ENCODE assay signal across 20 cellular contexts in the genomic region with DNA sequence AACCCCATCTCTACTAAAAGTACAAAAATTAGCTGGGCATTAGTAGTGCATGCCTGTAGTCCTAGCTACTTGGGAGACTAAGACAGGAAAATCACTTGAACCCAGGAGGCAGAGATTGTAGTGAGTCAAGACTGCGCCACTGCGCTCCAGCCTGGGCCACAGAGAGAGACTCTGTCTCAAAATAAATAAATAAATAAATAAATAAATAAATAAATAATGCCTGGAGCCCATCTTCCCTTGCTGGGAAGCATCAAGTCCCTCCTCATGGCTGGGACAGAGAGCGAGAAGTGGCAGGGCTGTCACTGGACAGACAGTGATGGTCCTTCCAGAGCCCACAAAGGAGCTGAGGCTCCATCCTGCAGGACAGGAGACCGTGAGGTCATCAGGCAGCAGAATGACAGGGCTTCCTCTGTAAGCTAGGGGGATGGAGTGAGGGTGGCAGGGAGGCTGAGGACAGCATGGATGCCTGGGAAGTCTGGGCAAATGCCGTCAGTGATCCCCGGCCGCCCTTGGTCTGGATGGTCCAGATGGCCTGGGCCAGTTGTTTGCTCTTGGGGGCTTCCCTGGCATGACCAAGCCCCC. TPM values are rescaled to one million over a fixed set of nuclear protein-coding genes. Genes with fewer than 3 reads are reported as not detected.
DNase-seq lines count a peak whose midpoint lies in the region; ATAC-seq and TF ChIP-seq lines count a peak whose summit lies in the region.
"Had no signal": no experiment of that assay in that cellular context is flagged by ENCODE, and none has a peak within 500 bp of the region (broad histone marks: within the 10 kb centered on the region; RNA-seq: fewer than 3 reads in every experiment).

No MANE protein-coding gene starts in this region.

- peak overlapping the region; percentile 98 for H3K14ac ChIP-seq in IMR-90 (replicated peaks; ENCODE audit: low read depth, low read length)

- dilution Hi-C loops in IMR-90 (cut with HindIII; ENCODE audit: low sequenced_read_pairs, unreplicated experiment): no loop called here

- no peaks in the 10 kb centered on the region for H3K79me2 ChIP-seq in osteoblast (ENCODE audit: insufficient read depth, low read length)

- H3K27ac ChIP-seq in IMR-90 (ENCODE audit: insufficient read depth, low read length) (peak overlapping the region; percentile 31), osteoblast (ENCODE audit: low read depth, low read length) (peak overlapping the region; percentile 79), uterus (peak overlapping the region; percentile 62 to 63)

- H3K9me3 ChIP-seq in IMR-90 (ENCODE audit: control insufficient read depth, insufficient read depth, low read length): peaks cover 4% of the 10 kb centered on the region
- peaks cover 6% of the 10 kb centered on the region for H3K9me3 ChIP-seq in osteoblast (ENCODE audit: low read depth, low read length)
- no peaks in the 10 kb centered on the region for H3K9me3 ChIP-seq in uterus

- H4K5ac ChIP-seq in IMR-90 (ENCODE audit: low read depth, low read length): peak overlapping the region; percentile 31; the same call in 1 of the 2 replicates

- in situ Hi-C loops in IMR-90 (cut with MboI; ENCODE audit: low sequenced_read_pairs): no loop called here

- peak overlapping the region; percentile 53; the same call in 1 of the 2 replicates for H3K23ac ChIP-seq in IMR-90 (ENCODE audit: low read depth, low read length)

- no peak for TF ChIP-seq RAD21 in IMR-90 (IDR thresholded peaks at IDR 0.05; ENCODE audit: low read length)

- TF ChIP-seq POLR2A in IMR-90 (IDR thresholded peaks at IDR 0.05; ENCODE audit: low read depth, low read length) (no peak), uterus (IDR thresholded peaks at IDR 0.05) (no peak)

- H3K4me2 ChIP-seq in IMR-90 (ENCODE audit: low read depth, low read length): no peak overlapping the region
- H3K4me2 ChIP-seq in osteoblast (ENCODE audit: insufficient read depth, low read length): no peak overlapping the region

- H3K4me3 ChIP-seq in IMR-90 (ENCODE audit: insufficient read depth, low read depth, low read length) (no peak overlapping the region), osteoblast (ENCODE audit: insufficient read depth, low read length) (no peak overlapping the region), uterus (no peak overlapping the region)

- H3K9me3 Mint-ChIP-seq in chondrocyte (ENCODE audit: low read depth): peaks cover 18% of the 10 kb centered on the region

- no TSS peak for BruUV-seq in IMR-90 (replicated peaks; lab: Mats Ljungman, UMichigan)

- no peaks in the 10 kb centered on the region for H3K27me3 ChIP-seq in IMR-90 (ENCODE audit: control insufficient read depth, insufficient read depth, low read length)
- no peaks in the 10 kb centered on the region for H3K27me3 ChIP-seq in osteoblast (ENCODE audit: insufficient read depth, low read length)
- no peaks in the 10 kb centered on the region for H3K27me3 ChIP-seq in uterus

- H2BK120ac ChIP-seq in IMR-90 (ENCODE audit: low read depth, low read length): peak overlapping the region; percentile 97

- WGBS in IMR-90 (ENCODE audit: extremely low coverage in 2 of 2, insufficient read length in 1 of 2), 2 experiments: 93% methylated on average over 5 of the region's 7 CpGs; no CpG with 5 or more reads in 1 of the 2 experiments

- peak overlapping the region; percentile 15 to 72; a peak in 2 of 4 replicates for H4K8ac ChIP-seq in IMR-90 (ENCODE audit: low read depth in 2 of 2, low read length in 2 of 2)

- H2AFZ ChIP-seq in IMR-90 (replicated peaks; ENCODE audit: low read length, poor library complexity) (peak overlapping the region; percentile 46), osteoblast (ENCODE audit: low read length) (peak overlapping the region; percentile 74)

- peak overlapping the region; percentile 60 for H2AK9ac ChIP-seq in IMR-90 (replicated peaks; ENCODE audit: low read depth, low read length, poor library complexity)

- peaks cover 7% of the 10 kb centered on the region for H3K36me3 Mint-ChIP-seq in chondrocyte (ENCODE audit: low read depth)
- H3K36me3 Mint-ChIP-seq: activated naive CD8-positive, alpha-beta T cell; stimulated activated memory B cell treated with anti-CD40 and anti-IgM and Interleukin-4, amounts not matched to agents 10 μg/mL and 1 μg/mL and 100 μg/mL, for 72 hours had no signal

- peaks cover 8% of the 10 kb centered on the region for H3K9me1 ChIP-seq in IMR-90 (ENCODE audit: insufficient read depth, low read length)

- TF ChIP-seq CTCF in IMR-90 (conservative IDR thresholded peaks at IDR 0.05; ENCODE audit: low read depth, low read length): no peak
- no peak for TF ChIP-seq CTCF in chondrocyte (IDR thresholded peaks at IDR 0.05)
- no peak for TF ChIP-seq CTCF in osteoblast (IDR thresholded peaks at IDR 0.05; ENCODE audit: extremely low read depth, low read depth, low read length)
- no peak for TF ChIP-seq CTCF in uterus (IDR thresholded peaks at IDR 0.05)

- POLR2A ChIA-PET in IMR-90 (lab: Charles Lee; ENCODE audit: unreplicated experiment): no interaction called here

- H3K4me1 Mint-ChIP-seq in chondrocyte (ENCODE audit: low read depth): peaks cover 38% of the 10 kb centered on the region
- H3K4me1 Mint-ChIP-seq: activated CD4-positive, alpha-beta memory T cell treated with anti-CD3 and anti-CD28 coated beads, Interleukin-2, amount 10 ng/mL, durations not matched to agents 7 days and 5 days; stimulated activated memory B cell treated with anti-CD40 and anti-IgM and Interleukin-4, amounts not matched to agents 10 μg/mL and 1 μg/mL and 100 μg/mL, for 72 hours had no signal

- peak overlapping the region; percentile 96 for H2BK20ac ChIP-seq in IMR-90 (ENCODE audit: low read depth, low read length)

- no peak overlapping the region for H3K4me3 Mint-ChIP-seq in chondrocyte (ENCODE audit: unreplicated experiment)
- H3K4me3 Mint-ChIP-seq: activated CD4-positive, alpha-beta memory T cell treated with anti-CD3 and anti-CD28 coated beads, Interleukin-2, amount 10 ng/mL, durations not matched to agents 7 days and 5 days; activated naive CD8-positive, alpha-beta T cell; activated T-cell treated with anti-CD3 and anti-CD28 coated beads, Interleukin-2, amount 50 U/mL, for 4 hours; stimulated activated memory B cell treated with anti-CD40 and anti-IgM and Interleukin-4, amounts not matched to agents 10 μg/mL and 1 μg/mL and 100 μg/mL, for 72 hours; T-helper 17 cell had no signal

- peak overlapping the region; percentile 100 for H2AK5ac ChIP-seq in IMR-90 (ENCODE audit: low read depth, low read length)

- CTCF ChIA-PET in IMR-90 (lab: Yijun Ruan, JAX): no interaction called here

- ATAC-seq in IMR-90 (ENCODE audit: low read depth) (peak; percentile 40), HG03108 (IDR thresholded peaks at IDR 0.05; ENCODE audit: unreplicated experiment) (no peak)
- ATAC-seq: activated T-cell treated with anti-CD3 and anti-CD28 coated beads, Interleukin-2, amount 50 U/mL, for 4 hours; HCT116; stimulated activated memory B cell treated with anti-CD40 and anti-IgM and Interleukin-4, amounts not matched to agents 10 μg/mL and 1 μg/mL and 100 μg/mL, for 72 hours; T-helper 17 cell had no signal

- DNase-seq in IMR-90: peak; percentile 21
- no peak for DNase-seq in chondrocyte (ENCODE audit: low spot score)
- peak; percentile 88 for DNase-seq in osteoblast (ENCODE audit: insufficient read length, low spot score, missing footprints)
- DNase-seq in uterus: no peak
- DNase-seq in activated CD8-positive, alpha-beta memory T cell treated with anti-CD3 and anti-CD28 coated beads for 24 hours: no peak
- DNase-seq in DMS 273 treated with DMSO at 0.1 percent for 48 hours (lab: John Stamatoyannopoulos, UW): no peak
- DNase-seq: activated CD4-positive, alpha-beta memory T cell treated with anti-CD3 and anti-CD28 coated beads, Interleukin-2, amount 10 ng/mL, durations not matched to agents 7 days and 5 days; activated T-cell treated with anti-CD3 and anti-CD28 coated beads, Interleukin-2, amount 50 U/mL, for 4 hours; C1 segment of cervical spinal cord; erythroblast; glutamatergic neuron; KG1; NCI-H1092 treated with DMSO at 0.1 percent for 48 hours; NCI-H2107; NCI-H526 treated with DMSO at 0.1 percent for 48 hours; T-helper 17 cell had no signal

- H4K91ac ChIP-seq in IMR-90 (ENCODE audit: insufficient read depth, low read depth, low read length): peak overlapping the region; percentile 76

- H2BK5ac ChIP-seq in IMR-90 (ENCODE audit: low read depth, low read length, poor library complexity, severe bottlenecking): peak overlapping the region; percentile 16

- H3K56ac ChIP-seq in IMR-90 (ENCODE audit: extremely low read depth, insufficient read depth, low read length): no peak overlapping the region

- no peaks in the 10 kb centered on the region for H3K27me3 Mint-ChIP-seq in chondrocyte (ENCODE audit: low read depth)
- H3K27me3 Mint-ChIP-seq: activated CD4-positive, alpha-beta memory T cell treated with anti-CD3 and anti-CD28 coated beads, Interleukin-2, amount 10 ng/mL, durations not matched to agents 7 days and 5 days; activated naive CD8-positive, alpha-beta T cell had no signal

- H3K79me1 ChIP-seq in IMR-90 (ENCODE audit: low read depth in 1 of 2, low read length in 2 of 2): no peaks in the 10 kb centered on the region; a peak in 1 of 4 replicates

- intact Hi-C loops in IMR-90 (cut with micrococcal nuclease): no loop called here
- intact Hi-C loops in uterus (cut with DNase I; ENCODE audit: low total_unique reads): no loop called here

- H2BK15ac ChIP-seq in IMR-90 (ENCODE audit: low read depth, low read length): peak overlapping the region; percentile 93; the same call in 2 of the 3 replicates

- H3K36me3 ChIP-seq in IMR-90 (ENCODE audit: control insufficient read depth, insufficient read depth, low read length): no peaks in the 10 kb centered on the region
- H3K36me3 ChIP-seq in osteoblast (ENCODE audit: insufficient read depth, low read length): no peaks in the 10 kb centered on the region
- no peaks in the 10 kb centered on the region for H3K36me3 ChIP-seq in uterus

- no peak overlapping the region for H3K9ac ChIP-seq in IMR-90 (ENCODE audit: low read depth, low read length)

- 0 out of 2 replicates have a peak, but pooled peaks cover 3% of the 10 kb centered on the region for H4K20me1 ChIP-seq in IMR-90 (ENCODE audit: insufficient read depth, low read length)
- no peaks in the 10 kb centered on the region for H4K20me1 ChIP-seq in osteoblast (ENCODE audit: insufficient read depth, low read length)

- H3K4me1 ChIP-seq in IMR-90 (ENCODE audit: control insufficient read depth, insufficient read depth, low read length) (peaks cover 16% of the 10 kb centered on the region), osteoblast (ENCODE audit: insufficient read depth, low read length) (peaks cover 15% of the 10 kb centered on the region), uterus (no peaks in the 10 kb centered on the region)

- peak overlapping the region; percentile 92 for H3K4ac ChIP-seq in IMR-90 (ENCODE audit: low read depth, low read length)

- peak overlapping the region; percentile 56; the same call in 1 of the 2 replicates for H3K18ac ChIP-seq in IMR-90 (ENCODE audit: low read depth, low read length)

- H3K27ac Mint-ChIP-seq in chondrocyte (ENCODE audit: unreplicated experiment): peak overlapping the region; percentile 89
- H3K27ac Mint-ChIP-seq: activated CD4-positive, alpha-beta memory T cell treated with anti-CD3 and anti-CD28 coated beads, Interleukin-2, amount 10 ng/mL, durations not matched to agents 7 days and 5 days; activated naive CD8-positive, alpha-beta T cell; stimulated activated memory B cell treated with anti-CD40 and anti-IgM and Interleukin-4, amounts not matched to agents 10 μg/mL and 1 μg/mL and 100 μg/mL, for 72 hours; T-helper 17 cell had no signal

RNA-seq across cellular contexts. Expression of a gene that starts 36.4 kb away (rescaled TPM):
- 1.9 and 2.2 TPM in 2 replicates for total RNA-seq in IMR-90 (2012; rRNA removed)
- 14.3 and 15.3 TPM in 2 replicates for polyA plus RNA-seq in IMR-90 (2012; rRNA removed)
- 9.6 and 12.3 TPM in 2 replicates for polyA plus RNA-seq in IMR-90 (2012; cell fraction: cytosol; rRNA removed)
- 5.9 and 15.2 TPM in 2 replicates for polyA plus RNA-seq in IMR-90 (2012; cell fraction: nucleus; rRNA removed; ENCODE audit: low replicate concordance)
- 8,224 to 15,554 TPM (median 15,093 TPM) in 3 replicates for total RNA-seq in chondrocyte
- total RNA-seq in osteoblast: 69.1 and 113 TPM in 2 replicates
- 100 to 1,000 TPM in 2 of 4 donors, 10 to 100 TPM in 1, 1 to 10 TPM in 1; 4.1 to 427 (median 92.4) TPM for total RNA-seq in uterus
- total RNA-seq: activated CD4-positive, alpha-beta memory T cell treated with anti-CD3 and anti-CD28 coated beads, Interleukin-2, amount 10 ng/mL, durations not matched to agents 7 days and 5 days; T-helper 17 cell had no signal

Comparison
In these comparisons a context has a peak if more than half of its experiments do, and no peak if none do; other contexts are left out.
1. DNase-seq: peak in IMR-90 (single experiment) and osteoblast (single experiment); none in chondrocyte (single experiment), uterus (0 of 2), activated CD8-positive, alpha-beta memory T cell treated with anti-CD3 and anti-CD28 coated beads for 24 hours (single experiment) and DMS 273 treated with DMSO at 0.1 percent for 48 hours (single experiment).
2. RNA of a gene that starts 36.4 kb away (total RNA-seq): 8,224 to 15,554 TPM in chondrocyte; 4.1 to 427 TPM in uterus, 69.1 to 113 TPM in osteoblast and 1.9 to 2.2 TPM in IMR-90; every median in the first group is over 10 times any median in the second.
3. Peak in every context shown above with its lines, with median percentiles within 50 percentile points of each other: H3K27ac ChIP-seq.